In genomic region chr16:89507834-89508590, GRCh38 we compare ENCODE assay signal across 1 cellular context.
A peak's percentile ranks its signal among the peaks of the same experiment; 100 is the strongest.
TF ChIP-seq lines count a peak whose summit lies in the region.

Gene SPG7 (plus strand): TSS chr16:89508403. CDS start chr16:89508418, 15 bp downstream.

TF ChIP-seq in A549, 52 proteins besides CTCF, POLR2A, EP300 and RAD21 (continued from another document):
- no peak for TF ChIP-seq PBX3 (IDR thresholded peaks at IDR 0.05)
- TF ChIP-seq KDM5A (IDR thresholded peaks at IDR 0.05), result peak; percentile 89
- no peak for TF ChIP-seq ZNF302 (CRISPR knock-in tag; IDR thresholded peaks at IDR 0.05)
- no peak for TF ChIP-seq KDM1A (IDR thresholded peaks at IDR 0.05; ENCODE audit: low read depth)
- no peak for TF ChIP-seq FOXS1 (CRISPR knock-in tag; IDR thresholded peaks at IDR 0.05)
- TF ChIP-seq CHD4 (IDR thresholded peaks at IDR 0.05; ENCODE audit: borderline replicate concordance), result no peak
- peak; percentile 58; the same call in 1 of the 2 replicates for TF ChIP-seq EHF (CRISPR knock-in tag; IDR thresholded peaks at IDR 0.05)
